Comparison of ENCODE assay signal across 17 cellular contexts in genomic region chr4:80015407-80016189, GRCh38. TPM values are rescaled to one million over a fixed set of nuclear protein-coding genes. Genes with fewer than 3 reads are reported as not detected.
DNase-seq lines count a peak whose midpoint lies in the region; ATAC-seq and TF ChIP-seq lines count a peak whose summit lies in the region.
"Had no signal": no experiment of that assay in that cellular context is flagged by ENCODE, and none has a peak within 500 bp of the region (broad histone marks: within the 10 kb centered on the region; RNA-seq: fewer than 3 reads in every experiment).

No MANE protein-coding gene starts in this region.

- H2AK9ac ChIP-seq in IMR-90 (replicated peaks; ENCODE audit: low read depth, low read length, poor library complexity), result no peak overlapping the region

- no TSS peak for BruUV-seq in IMR-90 (replicated peaks; lab: Mats Ljungman, UMichigan)

- H2AFZ ChIP-seq in IMR-90 (replicated peaks; ENCODE audit: low read length, poor library complexity) (no peak overlapping the region), smooth muscle cell (ENCODE audit: low read depth) (no peak overlapping the region)

- H4K91ac ChIP-seq in IMR-90 (ENCODE audit: insufficient read depth, low read depth, low read length), result no peak overlapping the region

- no peak for TF ChIP-seq CTCF in AG10803 (conservative IDR thresholded peaks at IDR 0.05; ENCODE audit: low read length)
- TF ChIP-seq CTCF in IMR-90 (conservative IDR thresholded peaks at IDR 0.05; ENCODE audit: low read depth, low read length), result no peak
- no peak for TF ChIP-seq CTCF in fibroblast of villous mesenchyme (IDR thresholded peaks at IDR 0.05; ENCODE audit: insufficient read depth, low read depth, low read length)
- TF ChIP-seq CTCF in smooth muscle cell (IDR thresholded peaks at IDR 0.05; ENCODE audit: borderline replicate concordance, insufficient read depth, poor library complexity, severe bottlenecking), result no peak

- peaks cover 27 to 47% of the 10 kb centered on the region in 2 experiments for H3K79me1 ChIP-seq in IMR-90 (ENCODE audit: low read depth in 1 of 2, low read length in 2 of 2)

- POLR2A ChIA-PET in IMR-90 (lab: Charles Lee; ENCODE audit: unreplicated experiment), result interaction anchor here (0.6 kb wide), 1 partner anchor 292 kb away, joined by 3 read pairs; no protein-coding TSS in a partner anchor

- H3K27me3 ChIP-seq in IMR-90 (ENCODE audit: control insufficient read depth, insufficient read depth, low read length) (no peaks in the 10 kb centered on the region), smooth muscle cell (ENCODE audit: low read depth) (no peaks in the 10 kb centered on the region), H7 (ENCODE audit: control insufficient read depth, insufficient read depth, low read length) (no peaks in the 10 kb centered on the region)
- H3K27me3 ChIP-seq: BLaER1 had no signal

- peaks cover 9% of the 10 kb centered on the region for H3F3A ChIP-seq in smooth muscle cell (ENCODE audit: low read depth)

- H3K9me1 ChIP-seq in IMR-90 (ENCODE audit: insufficient read depth, low read length), result peaks cover 9% of the 10 kb centered on the region; the same call in 1 of the 2 replicates

- ATAC-seq in IMR-90 (ENCODE audit: low read depth), result no peak
- no peak for ATAC-seq in GM19351 (IDR thresholded peaks at IDR 0.05; ENCODE audit: unreplicated experiment)

- peaks cover 13% of the 10 kb centered on the region for H3K4me1 ChIP-seq in IMR-90 (ENCODE audit: control insufficient read depth, insufficient read depth, low read length)
- peaks cover 10% of the 10 kb centered on the region for H3K4me1 ChIP-seq in smooth muscle cell (ENCODE audit: low read depth)

- TF ChIP-seq RAD21 in IMR-90 (IDR thresholded peaks at IDR 0.05; ENCODE audit: low read length), result no peak

- no peak overlapping the region for H4K5ac ChIP-seq in IMR-90 (ENCODE audit: low read depth, low read length)

- no peak overlapping the region for H2BK5ac ChIP-seq in IMR-90 (ENCODE audit: low read depth, low read length, poor library complexity, severe bottlenecking)

- intact Hi-C loops in IMR-90 (cut with micrococcal nuclease), result no loop called here

- H3K4me2 ChIP-seq in IMR-90 (ENCODE audit: low read depth, low read length), result no peak overlapping the region
- H3K4me2 ChIP-seq in smooth muscle cell, result no peak overlapping the region
- H3K4me2 ChIP-seq: BLaER1 had no signal

- in situ Hi-C loops in IMR-90 (cut with MboI; ENCODE audit: low sequenced_read_pairs), result no loop called here

- H3K14ac ChIP-seq in IMR-90 (replicated peaks; ENCODE audit: low read depth, low read length), result no peak overlapping the region; the same call in 1 of the 2 replicates

- H3K9me3 ChIP-seq in IMR-90 (ENCODE audit: control insufficient read depth, insufficient read depth, low read length) (no peaks in the 10 kb centered on the region), smooth muscle cell (replicated peaks; ENCODE audit: low read depth) (no peaks in the 10 kb centered on the region)
- H3K9me3 ChIP-seq: BLaER1 had no signal

- H3K36me3 ChIP-seq in IMR-90 (ENCODE audit: control insufficient read depth, insufficient read depth, low read length) (peaks cover 16% of the 10 kb centered on the region), smooth muscle cell (ENCODE audit: low read depth) (no peaks in the 10 kb centered on the region), H7 (replicated peaks; ENCODE audit: control insufficient read depth, insufficient read depth, low read length) (no peaks in the 10 kb centered on the region)
- H3K36me3 ChIP-seq: BLaER1 had no signal

- dilution Hi-C loops in IMR-90 (cut with HindIII; ENCODE audit: low sequenced_read_pairs, unreplicated experiment), result no loop called here

- H2BK20ac ChIP-seq in IMR-90 (ENCODE audit: low read depth, low read length), result peak overlapping the region; percentile 26; the same call in 1 of the 2 replicates

- no peak overlapping the region for H3K27ac ChIP-seq in IMR-90 (ENCODE audit: insufficient read depth, low read length)
- peak overlapping the region; percentile 91 for H3K27ac ChIP-seq in smooth muscle cell (ENCODE audit: low read depth)
- H3K27ac ChIP-seq: BLaER1, SK-N-MC had no signal

- peak overlapping the region; percentile 20; the same call in 1 of the 2 replicates for H2AK5ac ChIP-seq in IMR-90 (ENCODE audit: low read depth, low read length)

- H3K79me2 ChIP-seq in smooth muscle cell (ENCODE audit: low read depth), result no peaks in the 10 kb centered on the region

- no peak overlapping the region for H3K4ac ChIP-seq in IMR-90 (ENCODE audit: low read depth, low read length)

- DNase-seq in AG10803 (ENCODE audit: low read depth) (peak; percentile 35), IMR-90 (no peak), fibroblast of villous mesenchyme (ENCODE audit: low read depth) (peak; percentile 77), smooth muscle cell (lab: John Stamatoyannopoulos, UW; ENCODE audit: unreplicated experiment) (no peak), H7 (no peak), 8988T (no peak)
- DNase-seq: CD8-positive, alpha-beta memory T cell; NCI-H1105 treated with DMSO at 0.1 percent for 48 hours; NCI-H1694 treated with DMSO at 0.1 percent for 48 hours; NCI-H510A; NCI-H748 treated with DMSO at 0.1 percent for 48 hours; NK-92 treated with Interleukin-12 subunit alpha and Interleukin-12 subunit beta, amount 100 ng/mL, for 24 hours; SHP77 had no signal

- no peak overlapping the region for H3K18ac ChIP-seq in IMR-90 (ENCODE audit: low read depth, low read length)

- no CpG with 5 or more reads among the region's 2 CpGs for WGBS in IMR-90 (ENCODE audit: extremely low coverage in 2 of 2, insufficient read length in 1 of 2), 2 experiments
- WGBS in smooth muscle cell (ENCODE audit: low lambda C conversion rate), result 81% methylated on average over 2 of the region's 2 CpGs

- no peak overlapping the region for H2BK15ac ChIP-seq in IMR-90 (ENCODE audit: low read depth, low read length)

- 0 out of 4 replicates have a peak overlapping the region, but pooled peaks of 1 of the 2 experiments have one; percentile 22 for H4K8ac ChIP-seq in IMR-90 (ENCODE audit: low read depth in 2 of 2, low read length in 2 of 2)

- H3K23ac ChIP-seq in IMR-90 (ENCODE audit: low read depth, low read length), result no peak overlapping the region

- no peak overlapping the region for H3K4me3 ChIP-seq in AG10803 (ENCODE audit: low read length)
- H3K4me3 ChIP-seq in IMR-90 (ENCODE audit: insufficient read depth, low read depth, low read length), result no peak overlapping the region
- H3K4me3 ChIP-seq in fibroblast of villous mesenchyme (ENCODE audit: low read depth, low read length), result no peak overlapping the region
- H3K4me3 ChIP-seq in smooth muscle cell, result no peak overlapping the region
- H3K4me3 ChIP-seq in H7 (ENCODE audit: insufficient read depth, low read depth, low read length), result no peak overlapping the region
- H3K4me3 ChIP-seq: BLaER1, SK-N-MC had no signal

- CTCF ChIA-PET in IMR-90 (lab: Yijun Ruan, JAX), result no interaction called here

- peaks cover 6% of the 10 kb centered on the region; the same call in 1 of the 2 replicates for H4K20me1 ChIP-seq in IMR-90 (ENCODE audit: insufficient read depth, low read length)
- no peaks in the 10 kb centered on the region for H4K20me1 ChIP-seq in smooth muscle cell (ENCODE audit: low read depth)
- H4K20me1 ChIP-seq: BLaER1 had no signal

- H3K56ac ChIP-seq in IMR-90 (ENCODE audit: extremely low read depth, insufficient read depth, low read length), result no peak overlapping the region

- H3K9ac ChIP-seq in IMR-90 (ENCODE audit: low read depth, low read length), result no peak overlapping the region
- no peak overlapping the region for H3K9ac ChIP-seq in smooth muscle cell (ENCODE audit: low read depth)
- H3K9ac ChIP-seq: BLaER1 had no signal

- 0 out of 2 replicates have a peak overlapping the region, but pooled peaks have one; percentile 22 for H2BK120ac ChIP-seq in IMR-90 (ENCODE audit: low read depth, low read length)

- no peak for TF ChIP-seq POLR2A in IMR-90 (IDR thresholded peaks at IDR 0.05; ENCODE audit: low read depth, low read length)

TF ChIP-seq in IMR-90, 13 proteins besides CTCF, POLR2A, EP300 and RAD21:
- TF ChIP-seq USF2 (IDR thresholded peaks at IDR 0.05; ENCODE audit: low read depth, low read length) (no peak), ELK1 (IDR thresholded peaks at IDR 0.05; ENCODE audit: borderline replicate concordance, low read depth, low read length) (no peak), CHD1 (IDR thresholded peaks at IDR 0.05; ENCODE audit: low read depth, low read length) (no peak), FOS (IDR thresholded peaks at IDR 0.05; ENCODE audit: low read depth, low read length) (no peak), RCOR1 (IDR thresholded peaks at IDR 0.05; ENCODE audit: insufficient replicate concordance, low read length) (no peak), RFX5 (IDR thresholded peaks at IDR 0.05; ENCODE audit: low read depth, low read length) (no peak), NFE2L2 (IDR thresholded peaks at IDR 0.05; ENCODE audit: low read depth, low read length) (no peak), MXI1 (IDR thresholded peaks at IDR 0.05; ENCODE audit: borderline replicate concordance, low read depth, low read length) (no peak), SMC3 (IDR thresholded peaks at IDR 0.05; ENCODE audit: low read depth, low read length) (no peak), MAZ (IDR thresholded peaks at IDR 0.05; ENCODE audit: borderline replicate concordance, low read depth, low read length) (no peak)

RNA-seq across cellular contexts. Expression of gene ANTXR2, which starts 57.4 kb away (rescaled TPM):
- total RNA-seq in IMR-90 (2012; rRNA removed) (88.5 and 115 TPM in 2 replicates), fibroblast of villous mesenchyme (105 and 107 TPM in 2 replicates), smooth muscle cell (67.6 and 94.3 TPM in 2 replicates)
- polyA plus RNA-seq in IMR-90 (2012; rRNA removed) (36.5 and 46.8 TPM in 2 replicates), smooth muscle cell (60.6 and 74.5 TPM in 2 replicates)
- 7.4 and 14.9 TPM in 2 replicates for polyA plus RNA-seq in IMR-90 (2012; cell fraction: cytosol; rRNA removed)
- polyA plus RNA-seq in IMR-90 (2012; cell fraction: nucleus; rRNA removed; ENCODE audit: low replicate concordance), result 3.8 and 22.8 TPM in 2 replicates
- total RNA-seq in H7 (2014; rRNA removed; shearing (Covaris generic)), result 7.7 and 10.8 TPM in 2 replicates
- total RNA-seq: OCI-LY7 had no signal

Comparison
In these comparisons a context has a peak if more than half of its experiments do, and no peak if none do; other contexts are left out.
1. DNase-seq: peak in AG10803 (single experiment) and fibroblast of villous mesenchyme (single experiment); none in IMR-90 (single experiment), smooth muscle cell (single experiment), H7 (single experiment) and 8988T (single experiment).